Comparison of ENCODE assay signal across 32 cellular contexts in the genomic region with DNA sequence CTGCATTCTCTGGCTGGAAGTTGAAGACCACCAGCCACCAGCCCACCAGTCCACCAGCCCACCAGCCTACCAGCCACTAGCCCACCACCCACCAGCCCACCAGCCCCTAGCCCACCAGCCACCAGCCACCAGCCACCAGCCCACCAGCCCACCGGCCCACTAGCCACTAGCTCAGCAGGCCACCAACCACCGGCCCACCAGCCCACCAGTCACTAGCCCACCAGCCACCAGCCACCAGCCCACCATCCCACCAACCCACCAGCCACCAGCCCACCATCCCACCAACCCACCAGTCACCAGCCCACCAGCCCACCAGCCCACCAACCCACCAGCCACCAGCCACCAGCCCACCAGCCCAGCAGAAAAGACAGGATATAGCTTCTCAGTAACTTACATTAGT.
"Had no signal": no experiment of that assay in that cellular context is flagged by ENCODE, and none has a peak within 500 bp of the region (broad histone marks: within the 10 kb centered on the region; RNA-seq: fewer than 3 reads in every experiment).

No MANE protein-coding gene starts in this region.

- ATAC-seq: body of pancreas, gastrocnemius medialis, left lung, lower lobe of right lung, mucosa of descending colon had no signal

- H3K36me3 Mint-ChIP-seq: activated naive CD4-positive, alpha-beta T cell treated with anti-CD3 and anti-CD28 coated beads, Interleukin-2, amount 50 U/mL, for 72 hours had no signal

- H3K9me3 ChIP-seq: adrenal gland, body of pancreas, gastrocnemius medialis, left lung, lower lobe of right lung, mucosa of descending colon, neutrophil, ovary, sigmoid colon, testis, transverse colon had no signal

- FAIRE-seq: colon, islet of Langerhans, small intestine had no signal

- H3K27me3 Mint-ChIP-seq: activated CD4-positive, alpha-beta T cell treated with anti-CD3 and anti-CD28 coated beads, Interleukin-2, amount 10 ng/mL, durations not matched to agents 7 days and 5 days; progenitor cell of endocrine pancreas had no signal

- DNase-seq: activated CD4-positive, alpha-beta T cell treated with anti-CD3 and anti-CD28 coated beads, Interleukin-2, amount 10 ng/mL, durations not matched to agents 7 days and 5 days; activated CD4-positive, CD25-positive, alpha-beta regulatory T cell treated with anti-CD3 and anti-CD28 coated beads, Interleukin-2, amount 50 U/mL, for 72 hours; activated naive CD4-positive, alpha-beta T cell; activated T-cell treated with anti-CD3 and anti-CD28 coated beads, Interleukin-2, amount 50 U/mL, for 4 hours; adrenal gland; aorta; body of pancreas; dorsolateral prefrontal cortex; effector memory CD4-positive, alpha-beta T cell; erythroblast; gastrocnemius medialis; glutamatergic neuron; left lung; lower lobe of right lung; mucosa of descending colon; ovary; sigmoid colon; small intestine; stimulated activated CD4-positive, alpha-beta T cell treated with anti-CD3 and anti-CD28 coated beads, Interleukin-4, amount 100 ng/mL, for 4 hours; stimulated activated naive CD4-positive, alpha-beta T cell; T1000; testis; transverse colon; WERI-Rb-1 had no signal

- H3K27ac Mint-ChIP-seq: activated CD4-positive, alpha-beta T cell treated with anti-CD3 and anti-CD28 coated beads, Interleukin-2, amount 10 ng/mL, durations not matched to agents 7 days and 5 days; nephron; progenitor cell of endocrine pancreas; T-helper 1 cell treated with Interleukin-12 subunit alpha and Interleukin-12 subunit beta and Interleukin-4 antibody, amounts not matched to agents 30 μg/mL and 1 μg/mL, for 36 hours had no signal

- H3K27me3 ChIP-seq: adrenal gland, body of pancreas, dorsolateral prefrontal cortex, gastrocnemius medialis, left lung, neutrophil, ovary, sigmoid colon, testis, transverse colon had no signal

- H3K27ac ChIP-seq: adrenal gland, body of pancreas, dorsolateral prefrontal cortex, gastrocnemius medialis, left lung, lower lobe of right lung, neutrophil, ovary, sigmoid colon, testis, transverse colon, WERI-Rb-1 had no signal

- H3K4me3 ChIP-seq: adrenal gland, body of pancreas, dorsolateral prefrontal cortex, gastrocnemius medialis, left lung, lower lobe of right lung, mucosa of descending colon, ovary, sigmoid colon, testis, transverse colon had no signal

- H3K4me1 ChIP-seq: body of pancreas, sigmoid colon had no signal

- H3K4me3 Mint-ChIP-seq: activated CD4-positive, alpha-beta T cell treated with anti-CD3 and anti-CD28 coated beads, Interleukin-2, amount 10 ng/mL, durations not matched to agents 7 days and 5 days; activated CD8-positive, alpha-beta T cell treated with anti-CD3 and anti-CD28 coated beads for 36 hours; activated T-cell treated with anti-CD3 and anti-CD28 coated beads, Interleukin-2, amount 50 U/mL, for 4 hours; nephron; T-helper 1 cell treated with Interleukin-12 subunit alpha and Interleukin-12 subunit beta and Interleukin-4 antibody, amounts not matched to agents 30 μg/mL and 1 μg/mL, for 36 hours had no signal

- H3K36me3 ChIP-seq: adrenal gland, gastrocnemius medialis, left lung, lower lobe of right lung, neutrophil, ovary, sigmoid colon, transverse colon, WERI-Rb-1 had no signal

- H3K9me3 Mint-ChIP-seq: activated CD4-positive, alpha-beta T cell treated with anti-CD3 and anti-CD28 coated beads, Interleukin-2, amount 10 ng/mL, durations not matched to agents 7 days and 5 days; activated naive CD4-positive, alpha-beta T cell treated with anti-CD3 and anti-CD28 coated beads, Interleukin-2, amount 50 U/mL, for 72 hours; activated T-cell treated with anti-CD3 and anti-CD28 coated beads, Interleukin-2, amount 50 U/mL, for 4 hours; nephron; T-helper 1 cell treated with Interleukin-12 subunit alpha and Interleukin-12 subunit beta and Interleukin-4 antibody, amounts not matched to agents 30 μg/mL and 1 μg/mL, for 36 hours had no signal
